In genomic region chr14:74516451-74517155, GRCh38 we compare ENCODE assay signal across 3 cellular contexts.
A peak's percentile ranks its signal among the peaks of the same experiment; 100 is the strongest.
TF ChIP-seq lines count a peak whose summit lies in the region.

No MANE protein-coding gene starts in this region.

TF ChIP-seq in A549, 52 proteins besides CTCF, POLR2A, EP300 and RAD21:
- TF ChIP-seq ESRRA (IDR thresholded peaks at IDR 0.05; ENCODE audit: borderline replicate concordance, low read length) = no peak

TF ChIP-seq in K562, 482 proteins besides CTCF, POLR2A, EP300 and RAD21:
- TF ChIP-seq PTRF (tag; IDR thresholded peaks at IDR 0.05) (no peak), NFE2 (IDR thresholded peaks at IDR 0.05; ENCODE audit: low read depth) (0 out of 2 replicates have a peak, but pooled peaks have one; percentile 23)
TF ChIP-seq in K562: peak in this region for 1.

TF ChIP-seq in HepG2, 621 proteins besides CTCF, POLR2A, EP300 and RAD21:
- 0 out of 4 replicates have a peak, but pooled peaks of 1 of the 2 experiments have one; percentile 5 for TF ChIP-seq MAFK (conservative IDR thresholded peaks at IDR 0.05 in 1 of 2, IDR thresholded peaks at IDR 0.05 in 1 of 2; ENCODE audit: low read length in 2 of 2)
- no peak for TF ChIP-seq MBNL3 (CRISPR knock-in tag; conservative IDR thresholded peaks at IDR 0.05)
- peak; percentile 24; the same call in 1 of the 2 replicates for TF ChIP-seq RARA (CRISPR knock-in tag; IDR thresholded peaks at IDR 0.05)
- peak; percentile 43 for TF ChIP-seq TEAD3 (CRISPR knock-in tag; optimal IDR thresholded peaks at IDR 0.05; ENCODE audit: borderline replicate concordance)
- peak; percentile 65 for TF ChIP-seq SP5 (CRISPR knock-in tag; IDR thresholded peaks at IDR 0.05; ENCODE audit: borderline replicate concordance, low read depth)
- 0 out of 2 replicates have a peak, but pooled peaks have one; percentile 25 for TF ChIP-seq GATAD2A (CRISPR knock-in tag; IDR thresholded peaks at IDR 0.05)
- TF ChIP-seq ZNF281 (CRISPR knock-in tag; IDR thresholded peaks at IDR 0.05; ENCODE audit: borderline replicate concordance) = peak; percentile 26; the same call in 1 of the 2 replicates
- peak; percentile 74 for TF ChIP-seq NFE2 (CRISPR knock-in tag; IDR thresholded peaks at IDR 0.05)
- no peak for TF ChIP-seq TAF15 (IDR thresholded peaks at IDR 0.05; ENCODE audit: low read depth, low read length, poor library complexity, severe bottlenecking)
- TF ChIP-seq CREM (IDR thresholded peaks at IDR 0.05) = no peak
- no peak for TF ChIP-seq CREM (CRISPR knock-in tag; IDR thresholded peaks at IDR 0.05)
- TF ChIP-seq ZFP41 (CRISPR knock-in tag; IDR thresholded peaks at IDR 0.05; ENCODE audit: borderline replicate concordance) = no peak
- peak; percentile 25; the same call in 1 of the 2 replicates for TF ChIP-seq SAP130 (CRISPR knock-in tag; IDR thresholded peaks at IDR 0.05; ENCODE audit: low read depth)
- peak; percentile 69; the same call in 1 of the 2 replicates for TF ChIP-seq NFE2L2 (IDR thresholded peaks at IDR 0.05; ENCODE audit: low read length)
- TF ChIP-seq, protein P1, sequence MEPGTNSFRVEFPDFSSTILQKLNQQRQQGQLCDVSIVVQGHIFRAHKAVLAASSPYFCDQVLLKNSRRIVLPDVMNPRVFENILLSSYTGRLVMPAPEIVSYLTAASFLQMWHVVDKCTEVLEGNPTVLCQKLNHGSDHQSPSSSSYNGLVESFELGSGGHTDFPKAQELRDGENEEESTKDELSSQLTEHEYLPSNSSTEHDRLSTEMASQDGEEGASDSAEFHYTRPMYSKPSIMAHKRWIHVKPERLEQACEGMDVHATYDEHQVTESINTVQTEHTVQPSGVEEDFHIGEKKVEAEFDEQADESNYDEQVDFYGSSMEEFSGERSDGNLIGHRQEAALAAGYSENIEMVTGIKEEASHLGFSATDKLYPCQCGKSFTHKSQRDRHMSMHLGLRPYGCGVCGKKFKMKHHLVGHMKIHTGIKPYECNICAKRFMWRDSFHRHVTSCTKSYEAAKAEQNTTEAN (CRISPR knock-in tag; conservative IDR thresholded peaks at IDR 0.05) = peak; percentile 95
- TF ChIP-seq RNF2 (conservative IDR thresholded peaks at IDR 0.05; ENCODE audit: low read depth) = no peak
- no peak for TF ChIP-seq ZNF572 (CRISPR knock-in tag; IDR thresholded peaks at IDR 0.05)
- TF ChIP-seq POGZ (CRISPR knock-in tag; IDR thresholded peaks at IDR 0.05) = no peak
- TF ChIP-seq THAP11 (CRISPR knock-in tag; IDR thresholded peaks at IDR 0.05) = no peak
- no peak for TF ChIP-seq EEA1 (CRISPR knock-in tag; IDR thresholded peaks at IDR 0.05; ENCODE audit: borderline replicate concordance)
- no peak for TF ChIP-seq SOX6 (IDR thresholded peaks at IDR 0.05)
- 0 out of 2 replicates have a peak, but pooled peaks have one; percentile 11 for TF ChIP-seq SOX6 (CRISPR knock-in tag; IDR thresholded peaks at IDR 0.05)
